25 cellular contexts compared by ENCODE assay signal in the genomic region with DNA sequence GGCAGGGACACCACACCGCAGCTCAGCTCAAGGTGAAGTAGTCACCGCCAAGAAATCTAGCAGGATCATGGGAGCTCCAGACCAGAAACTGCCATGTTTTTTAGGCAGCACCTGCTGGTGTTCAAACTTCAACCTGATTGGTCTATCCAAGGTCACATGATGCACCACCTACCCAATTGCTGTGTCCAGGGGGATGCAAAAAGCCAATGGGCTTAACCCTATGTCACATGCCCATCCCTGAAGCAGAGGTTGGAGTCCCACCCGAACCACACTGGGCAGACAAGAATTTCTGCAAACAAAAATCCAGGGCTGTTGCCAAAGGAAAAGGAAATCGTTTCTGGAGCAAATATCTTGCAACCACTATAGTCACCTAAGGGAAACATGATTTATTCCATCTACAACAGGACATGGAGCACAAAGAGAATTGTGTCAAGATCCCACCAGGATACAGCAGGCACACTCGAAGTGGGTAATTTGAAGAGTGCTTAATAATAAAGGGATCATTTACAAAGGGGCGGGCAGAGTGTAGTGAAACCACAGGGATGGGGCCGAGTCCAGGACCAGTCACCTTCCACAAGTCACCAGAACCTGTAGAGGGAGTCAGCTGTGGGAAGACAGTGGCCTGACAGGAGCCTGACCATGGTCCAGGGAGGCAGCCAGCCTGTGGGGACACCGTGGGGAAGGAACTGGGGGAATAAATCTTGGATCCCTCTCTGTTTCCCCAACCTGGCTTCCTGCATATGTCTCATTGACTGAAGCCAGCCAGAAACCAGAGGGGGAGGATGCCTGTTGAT. TPM values are rescaled to one million over a fixed set of nuclear protein-coding genes. Genes with fewer than 3 reads are reported as not detected.
DNase-seq lines count a peak whose midpoint lies in the region; ATAC-seq, FAIRE-seq and TF ChIP-seq lines count a peak whose summit lies in the region.
"Had no signal": no experiment of that assay in that cellular context is flagged by ENCODE, and none has a peak within 500 bp of the region (broad histone marks: within the 10 kb centered on the region; RNA-seq: fewer than 3 reads in every experiment).

No MANE protein-coding gene starts in this region.

- no peak for TF ChIP-seq POLR2A in K562 (conservative IDR thresholded peaks at IDR 0.05)

- TF ChIP-seq EP300 in K562 (IDR thresholded peaks at IDR 0.05; ENCODE audit: low read length), result no peak

- POLR2A ChIA-PET in K562 (lab: Yijun Ruan, JAX), result no interaction called here

- H3K4me3 ChIP-seq in K562, result no peak overlapping the region
- H3K4me3 ChIP-seq: MG63, SK-N-MC, thoracic aorta, uterus had no signal

- peak; percentile 53 for ATAC-seq in K562
- no peak for ATAC-seq in HG03280 (IDR thresholded peaks at IDR 0.05; ENCODE audit: unreplicated experiment)
- ATAC-seq: activated CD8-positive, alpha-beta memory T cell treated with anti-CD3 and anti-CD28 coated beads, Interleukin-2, amount 10 ng/mL, durations not matched to agents 7 days and 5 days; effector memory CD8-positive, alpha-beta T cell; foreskin keratinocyte; stimulated activated naive B cell treated with anti-CD40 and anti-IgM and Interleukin-4, amounts not matched to agents 10 μg/mL and 1 μg/mL and 100 μg/mL, for 72 hours had no signal

- peaks cover 3% of the 10 kb centered on the region for H3K27me3 Mint-ChIP-seq in activated T-cell treated with anti-CD3 and anti-CD28 coated beads, Interleukin-2, amount 50 U/mL, for 24 hours
- H3K27me3 Mint-ChIP-seq: activated CD8-positive, alpha-beta memory T cell treated with anti-CD3 and anti-CD28 coated beads, Interleukin-2, amount 10 ng/mL, durations not matched to agents 7 days and 5 days; activated naive CD4-positive, alpha-beta T cell treated with anti-CD3 and anti-CD28 coated beads, Interleukin-2, amount 50 U/mL, for 24 hours had no signal

- 3% methylated on average over 8 of the region's 8 CpGs for WGBS in K562 (ENCODE audit: insufficient coverage, low coverage, missing lambda C conversion rate)

- H3K36me3 Mint-ChIP-seq in activated T-cell treated with anti-CD3 and anti-CD28 coated beads, Interleukin-2, amount 50 U/mL, for 24 hours (ENCODE audit: low read depth), result no peaks in the 10 kb centered on the region
- H3K36me3 Mint-ChIP-seq: activated CD8-positive, alpha-beta memory T cell treated with anti-CD3 and anti-CD28 coated beads, Interleukin-2, amount 10 ng/mL, durations not matched to agents 7 days and 5 days; activated naive CD4-positive, alpha-beta T cell treated with anti-CD3 and anti-CD28 coated beads, Interleukin-2, amount 50 U/mL, for 24 hours; stimulated activated naive B cell treated with anti-CD40 and anti-IgM and Interleukin-4, amounts not matched to agents 10 μg/mL and 1 μg/mL and 100 μg/mL, for 72 hours had no signal

- BruUV-seq in K562 (replicated peaks; lab: Mats Ljungman, UMichigan), result no TSS peak

- intact Hi-C loops in K562 (cut with micrococcal nuclease), result no loop called here

- H3K36me3 ChIP-seq in K562 (ENCODE audit: control insufficient read depth, insufficient read depth, low read length), result no peaks in the 10 kb centered on the region
- H3K36me3 ChIP-seq: MG63, thoracic aorta, uterus had no signal

- H3K79me2 ChIP-seq in K562 (ENCODE audit: control insufficient read depth, insufficient read depth, low read length), result no peaks in the 10 kb centered on the region

- no peak for TF ChIP-seq CTCF in K562 (IDR thresholded peaks at IDR 0.05 in 2 of 3, conservative IDR thresholded peaks at IDR 0.05 in 1 of 3; ENCODE audit: insufficient read depth in 2 of 3, low read depth in 1 of 3, low read length in 3 of 3)

- no peak for FAIRE-seq in K562 (lab: Jason Lieb, UNC)
- FAIRE-seq: bronchial epithelial cell, colon had no signal

- no peaks in the 10 kb centered on the region for H4K20me1 ChIP-seq in K562 (replicated peaks; ENCODE audit: control insufficient read depth, insufficient read depth, low read length)

- CTCF ChIA-PET in K562 (lab: Yijun Ruan, JAX; ENCODE audit: low intra/inter-chr PET ratio), result no interaction called here

- H3K27ac ChIP-seq in K562 (ENCODE audit: extremely low read depth, low read depth, low read length), result no peak overlapping the region
- H3K27ac ChIP-seq: foreskin keratinocyte, SK-N-MC, thoracic aorta, uterus had no signal

- no peak overlapping the region for H3K4me2 ChIP-seq in K562 (ENCODE audit: insufficient read depth, low read length)

- no peaks in the 10 kb centered on the region for H3K9me3 Mint-ChIP-seq in activated T-cell treated with anti-CD3 and anti-CD28 coated beads, Interleukin-2, amount 50 U/mL, for 24 hours
- H3K9me3 Mint-ChIP-seq: activated naive CD4-positive, alpha-beta T cell treated with anti-CD3 and anti-CD28 coated beads, Interleukin-2, amount 50 U/mL, for 24 hours; activated T-helper 1 cell treated with anti-CD3 and anti-CD28 coated beads, Interleukin-12 subunit alpha, Interleukin-12 subunit beta, Interleukin-2, Interleukin-4 antibody, amounts not matched to agents 30 ng/mL and 10 ng/mL and 1 ng/mL, durations not matched to agents 14 hours and 24 hours and 36 hours; effector memory CD8-positive, alpha-beta T cell had no signal

- DNase-seq in activated T-cell treated with anti-CD3 and anti-CD28 coated beads, Interleukin-2, amount 50 U/mL, for 24 hours, result peak; percentile 16
- DNase-seq in activated T-cell treated with anti-CD3 and anti-CD28 coated beads, Interleukin-2, amount 50 U/mL, for 1 hour, result no peak
- DNase-seq in NCI-H2029 treated with DMSO at 0.1 percent for 48 hours (lab: John Stamatoyannopoulos, UW) (peak; percentile 7), K562 (ENCODE audit: extremely low read depth in 1 of 4, low spot score in 3 of 4) (peak in 2 of 4 experiments; percentile 21 to 65), RPMI8226 (no peak), glomerular visceral epithelial cell (ENCODE audit: extremely low spot score) (no peak)
- DNase-seq: activated CD4-positive, alpha-beta T cell treated with anti-CD3 and anti-CD28 coated beads, Interleukin-2, amount 50 U/mL, for 1 hour; activated CD8-positive, alpha-beta memory T cell treated with anti-CD3 and anti-CD28 coated beads, Interleukin-2, amount 10 ng/mL, durations not matched to agents 7 days and 5 days; C1 segment of cervical spinal cord; effector memory CD8-positive, alpha-beta T cell; foreskin keratinocyte; mesenchymal stem cell; MG63; NCI-H1436 treated with DMSO at 0.1 percent for 48 hours; occipital lobe; stimulated activated CD4-positive, alpha-beta T cell treated with anti-CD3 and anti-CD28 coated beads, Interleukin-4, amount 100 ng/mL, for 24 hours; stimulated activated naive B cell treated with anti-CD40 and anti-IgM and Interleukin-4, amounts not matched to agents 10 μg/mL and 1 μg/mL and 100 μg/mL, for 72 hours; uterus had no signal

- H3K4me1 Mint-ChIP-seq in activated T-cell treated with anti-CD3 and anti-CD28 coated beads, Interleukin-2, amount 50 U/mL, for 24 hours (ENCODE audit: low read depth), result peaks cover 8% of the 10 kb centered on the region
- H3K4me1 Mint-ChIP-seq: activated CD8-positive, alpha-beta memory T cell treated with anti-CD3 and anti-CD28 coated beads, Interleukin-2, amount 10 ng/mL, durations not matched to agents 7 days and 5 days; activated naive CD4-positive, alpha-beta T cell treated with anti-CD3 and anti-CD28 coated beads, Interleukin-2, amount 50 U/mL, for 24 hours; stimulated activated naive B cell treated with anti-CD40 and anti-IgM and Interleukin-4, amounts not matched to agents 10 μg/mL and 1 μg/mL and 100 μg/mL, for 72 hours had no signal

- H3K9ac ChIP-seq in K562 (ENCODE audit: insufficient read depth in 1 of 2, low read depth in 2 of 2, low read length in 2 of 2), result no peak overlapping the region

- H3K9me3 ChIP-seq in K562 (replicated peaks; ENCODE audit: control insufficient read depth, insufficient read depth, low read depth, low read length), result no peaks in the 10 kb centered on the region
- H3K9me3 ChIP-seq: MG63, thoracic aorta, uterus had no signal

- in situ Hi-C loops in K562 (cut with MboI), result no loop called here

- H2AFZ ChIP-seq in K562 (ENCODE audit: low read depth, low read length), result no peak overlapping the region

- no peaks in the 10 kb centered on the region for H3K9me1 ChIP-seq in K562 (ENCODE audit: control insufficient read depth, insufficient read depth, low read length)

- H3K4me3 Mint-ChIP-seq in activated T-cell treated with anti-CD3 and anti-CD28 coated beads, Interleukin-2, amount 50 U/mL, for 24 hours, result no peak overlapping the region
- H3K4me3 Mint-ChIP-seq: activated CD8-positive, alpha-beta memory T cell treated with anti-CD3 and anti-CD28 coated beads, Interleukin-2, amount 10 ng/mL, durations not matched to agents 7 days and 5 days; activated naive CD4-positive, alpha-beta T cell treated with anti-CD3 and anti-CD28 coated beads, Interleukin-2, amount 50 U/mL, for 24 hours; activated T-helper 1 cell treated with anti-CD3 and anti-CD28 coated beads, Interleukin-12 subunit alpha, Interleukin-12 subunit beta, Interleukin-2, Interleukin-4 antibody, amounts not matched to agents 30 ng/mL and 10 ng/mL and 1 ng/mL, durations not matched to agents 14 hours and 24 hours and 36 hours; effector memory CD8-positive, alpha-beta T cell; stimulated activated naive B cell treated with anti-CD40 and anti-IgM and Interleukin-4, amounts not matched to agents 10 μg/mL and 1 μg/mL and 100 μg/mL, for 72 hours had no signal

- H3K4me1 ChIP-seq in K562 (replicated peaks in 1 of 2; ENCODE audit: control insufficient read depth in 2 of 2, insufficient read depth in 2 of 2, low read length in 2 of 2), result no peaks in the 10 kb centered on the region
- H3K4me1 ChIP-seq: foreskin keratinocyte, uterus had no signal

- peaks cover 13 to 27% of the 10 kb centered on the region in 2 experiments for H3K27me3 ChIP-seq in K562 (ENCODE audit: control insufficient read depth in 2 of 2, insufficient read depth in 2 of 2, low read length in 2 of 2)
- H3K27me3 ChIP-seq: MG63, uterus had no signal

- no peak overlapping the region for H3K27ac Mint-ChIP-seq in activated T-cell treated with anti-CD3 and anti-CD28 coated beads, Interleukin-2, amount 50 U/mL, for 24 hours
- H3K27ac Mint-ChIP-seq: activated CD8-positive, alpha-beta memory T cell treated with anti-CD3 and anti-CD28 coated beads, Interleukin-2, amount 10 ng/mL, durations not matched to agents 7 days and 5 days; activated naive CD4-positive, alpha-beta T cell treated with anti-CD3 and anti-CD28 coated beads, Interleukin-2, amount 50 U/mL, for 24 hours; activated T-helper 1 cell treated with anti-CD3 and anti-CD28 coated beads, Interleukin-12 subunit alpha, Interleukin-12 subunit beta, Interleukin-2, Interleukin-4 antibody, amounts not matched to agents 30 ng/mL and 10 ng/mL and 1 ng/mL, durations not matched to agents 14 hours and 24 hours and 36 hours; effector memory CD8-positive, alpha-beta T cell; stimulated activated naive B cell treated with anti-CD40 and anti-IgM and Interleukin-4, amounts not matched to agents 10 μg/mL and 1 μg/mL and 100 μg/mL, for 72 hours had no signal

- no peak for TF ChIP-seq RAD21 in K562 (CRISPR knock-in tag; conservative IDR thresholded peaks at IDR 0.05 in 1 of 2, IDR thresholded peaks at IDR 0.05 in 1 of 2)

RNA-seq across cellular contexts. Expression of a gene that starts 34.2 kb away (rescaled TPM):
- total RNA-seq in K562 (2011; cell fraction: chromatin; rRNA removed; ENCODE audit: low replicate concordance), result 122 and 144 TPM in 2 replicates
- total RNA-seq in K562 (2011; cell fraction: nucleolus; rRNA removed), result 63.7 and 68.7 TPM in 2 replicates
- total RNA-seq in K562 (2011; cell fraction: nucleoplasm; rRNA removed), result 97.8 and 189 TPM in 2 replicates
- 38.5 and 40.4 TPM in 2 replicates for total RNA-seq in K562 (2014; rRNA removed)
- 52.8 and 55.9 TPM in 2 replicates for total RNA-seq in K562 (2014; rRNA removed; fragmentation: Illumina TruSeq; extraction: Trizol)
- total RNA-seq in K562 (2015; rRNA removed; fragmentation: Illumina TruSeq; extraction: Trizol), result 53.0 and 55.2 TPM in 2 replicates
- 39.9 TPM in 2 replicates for total RNA-seq in K562 (2021)
- 39.4 and 43.7 TPM in 2 replicates for polyA plus RNA-seq in K562 (2011; rRNA removed)
- polyA plus RNA-seq in K562 (2011; cell fraction: cytosol; rRNA removed), result 15.6 and 18.3 TPM in 2 replicates
- 53.0 and 76.1 TPM in 2 replicates for polyA plus RNA-seq in K562 (2011; cell fraction: nucleus; rRNA removed)
- 29.0 and 36.0 TPM in 2 replicates for polyA plus RNA-seq in K562 (2012)
- polyA plus RNA-seq in K562 (2014; fragmentation: Illumina TruSeq; extraction: Trizol), result 48.2 and 55.6 TPM in 2 replicates
- polyA plus RNA-seq in K562 (2014; fragmentation: Nextera tagmentation; extraction: Ambion mirVana), result 10 to 100 TPM; 39.3 to 76.3 TPM
- 46.6 and 50.8 TPM in 2 replicates for polyA plus RNA-seq in K562 (2014; rRNA removed)
- 63.4 and 74.4 TPM in 2 replicates for polyA minus RNA-seq in K562 (2011; rRNA and poly(A)+ RNA removed)
- polyA minus RNA-seq in K562 (2011; cell fraction: cytosol; rRNA and poly(A)+ RNA removed), result 14.2 and 22.0 TPM in 2 replicates
- 40.0 and 47.9 TPM in 2 replicates for polyA minus RNA-seq in K562 (2011; cell fraction: nucleus; rRNA and poly(A)+ RNA removed)

Comparison
In these comparisons a context has a peak if more than half of its experiments do, and no peak if none do; other contexts are left out.
1. DNase-seq: peak in activated T-cell treated with anti-CD3 and anti-CD28 coated beads, Interleukin-2, amount 50 U/mL, for 24 hours (single experiment) and NCI-H2029 treated with DMSO at 0.1 percent for 48 hours (single experiment); none in activated T-cell treated with anti-CD3 and anti-CD28 coated beads, Interleukin-2, amount 50 U/mL, for 1 hour (single experiment), RPMI8226 (single experiment) and glomerular visceral epithelial cell (single experiment).